Comparison of ENCODE assay signal across 16 cellular contexts in the genomic region with DNA sequence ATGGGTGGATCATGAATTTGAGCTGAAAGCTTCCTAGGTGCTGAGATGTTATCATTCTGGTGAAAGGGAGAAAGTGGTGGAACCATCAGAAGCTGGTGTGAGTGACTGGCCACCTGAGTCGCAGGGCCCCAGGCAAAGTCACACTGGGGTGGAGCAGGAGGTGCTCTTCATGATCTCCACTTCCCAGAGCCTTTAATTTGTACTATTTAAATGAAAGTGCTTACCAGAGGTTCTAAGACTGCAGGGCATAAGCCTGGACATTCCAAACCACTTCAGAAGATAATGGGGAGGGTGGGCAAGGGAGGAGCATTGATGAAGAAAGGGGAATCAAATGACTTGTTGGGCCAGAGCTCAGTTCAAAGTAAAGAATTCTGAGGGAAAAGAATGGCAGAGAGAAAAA.
DNase-seq lines count a peak whose midpoint lies in the region; ATAC-seq and TF ChIP-seq lines count a peak whose summit lies in the region.
"Had no signal": no experiment of that assay in that cellular context is flagged by ENCODE, and none has a peak within 500 bp of the region (broad histone marks: within the 10 kb centered on the region; RNA-seq: fewer than 3 reads in every experiment).

No MANE protein-coding gene starts in this region.

- H3K27ac ChIP-seq in GM23248 (peak overlapping the region; percentile 88), hepatocyte (peak overlapping the region; percentile 82), gastrocnemius medialis (peak overlapping the region; percentile 30 to 61 (median 58))

- peak overlapping the region; percentile 16 for H3K4me2 ChIP-seq in GM23248 (ENCODE audit: unreplicated experiment)
- H3K4me2 ChIP-seq in hepatocyte = peak overlapping the region; percentile 21

- H3K36me3 ChIP-seq in GM23248 (ENCODE audit: low read depth) = no peaks in the 10 kb centered on the region
- no peaks in the 10 kb centered on the region for H3K36me3 ChIP-seq in hepatocyte (replicated peaks; ENCODE audit: insufficient read depth, low read depth)
- peaks cover 0 to 19% of the 10 kb centered on the region in 2 donors for H3K36me3 ChIP-seq in gastrocnemius medialis

- H3F3A ChIP-seq in GM23248 (ENCODE audit: insufficient read depth) = peaks cover 73% of the 10 kb centered on the region

- no peaks in the 10 kb centered on the region for H3K9me3 ChIP-seq in GM23248 (ENCODE audit: low read depth)
- H3K9me3 ChIP-seq in hepatocyte (ENCODE audit: low read depth) = no peaks in the 10 kb centered on the region
- H3K9me3 ChIP-seq in gastrocnemius medialis = no peaks in the 10 kb centered on the region
- H3K9me3 ChIP-seq: BE2C had no signal

- no peak overlapping the region for H3K4me3 ChIP-seq in GM23248
- H3K4me3 ChIP-seq in hepatocyte = no peak overlapping the region
- no peak overlapping the region for H3K4me3 ChIP-seq in gastrocnemius medialis

- in situ Hi-C loops in GM23248 (cut with MboI) (no loop called here), gastrocnemius medialis (cut with MboI; ENCODE audit: low sequenced_read_pairs in 4 of 4) (no loop called here)

- ATAC-seq in gastrocnemius medialis (no peak), GM19324 (IDR thresholded peaks at IDR 0.05; ENCODE audit: low FRiP score, unreplicated experiment) (no peak), GM21737 (IDR thresholded peaks at IDR 0.05; ENCODE audit: unreplicated experiment) (no peak)
- ATAC-seq: naive thymus-derived CD8-positive, alpha-beta T cell had no signal

- H3K4me1 ChIP-seq in GM23248 (ENCODE audit: insufficient read depth) (peaks cover 71% of the 10 kb centered on the region), hepatocyte (ENCODE audit: insufficient read depth) (peaks cover 24% of the 10 kb centered on the region), gastrocnemius medialis (peaks cover 16 to 22% of the 10 kb centered on the region in 2 donors)

- no peak for DNase-seq in GM23248
- peak; percentile 71 for DNase-seq in SW480 (ENCODE audit: low spot score)
- no peak for DNase-seq in hepatocyte (ENCODE audit: low spot score)
- DNase-seq in gastrocnemius medialis = no peak
- no peak for DNase-seq in NCI-H345 (lab: John Stamatoyannopoulos, UW)
- no peak for DNase-seq in NCI-H187 treated with DMSO at 0.1 percent for 48 hours (lab: John Stamatoyannopoulos, UW)
- DNase-seq: activated CD8-positive, alpha-beta memory T cell treated with anti-CD3 and anti-CD28 coated beads, Interleukin-2, amount 50 U/mL, for 4 hours; activated naive CD4-positive, alpha-beta T cell treated with anti-CD3 and anti-CD28 coated beads, Interleukin-2, amount 10 ng/mL, durations not matched to agents 7 days and 5 days; BE2C; naive thymus-derived CD8-positive, alpha-beta T cell; NCI-H446 treated with DMSO at 0.1 percent for 48 hours; SIG-M5; stimulated activated CD4-positive, alpha-beta T cell treated with anti-CD3 and anti-CD28 coated beads, Interleukin-2, amount 100 ng/mL, for 24 hours; T-helper 9 cell had no signal

- no peak for TF ChIP-seq CTCF in hepatocyte (IDR thresholded peaks at IDR 0.05; ENCODE audit: poor library complexity)
- TF ChIP-seq CTCF in gastrocnemius medialis (IDR thresholded peaks at IDR 0.05 in 4 of 5, conservative IDR thresholded peaks at IDR 0.05 in 1 of 5) = no peak

- H3K27me3 ChIP-seq in GM23248 (replicated peaks; ENCODE audit: insufficient read depth) (no peaks in the 10 kb centered on the region), hepatocyte (no peaks in the 10 kb centered on the region), gastrocnemius medialis (no peaks in the 10 kb centered on the region)
- H3K27me3 ChIP-seq: BE2C had no signal

- intact Hi-C loops in gastrocnemius medialis (cut with DNase I; ENCODE audit: low total_unique reads) = loop anchor here (5.0 kb wide), 1 partner anchor 34 kb away; no protein-coding TSS in a partner anchor

- H3K79me2 ChIP-seq in GM23248 (ENCODE audit: insufficient read depth) (no peaks in the 10 kb centered on the region), hepatocyte (no peaks in the 10 kb centered on the region)

- no peak for TF ChIP-seq POLR2A in gastrocnemius medialis (IDR thresholded peaks at IDR 0.05)

- H2AFZ ChIP-seq in GM23248 (no peak overlapping the region), hepatocyte (no peak overlapping the region)

- H3K9me2 ChIP-seq in GM23248 (ENCODE audit: insufficient read depth) (no peaks in the 10 kb centered on the region), hepatocyte (replicated peaks; ENCODE audit: insufficient read depth) (no peaks in the 10 kb centered on the region)

- 100% methylated on average over 1 of the region's 1 CpG for WGBS in GM23248 (ENCODE audit: low coverage in 1 of 2, low lambda C conversion rate in 2 of 2, missing lambda C conversion rate in 2 of 2), 2 experiments
- WGBS in hepatocyte (ENCODE audit: low lambda C conversion rate, missing lambda C conversion rate) = 85% methylated on average over 1 of the region's 1 CpG

- H3K9ac ChIP-seq in GM23248 = peak overlapping the region; percentile 62

- H4K20me1 ChIP-seq in GM23248 (ENCODE audit: insufficient read depth) = no peaks in the 10 kb centered on the region
- no peaks in the 10 kb centered on the region for H4K20me1 ChIP-seq in hepatocyte (ENCODE audit: insufficient read depth, poor library complexity, severe bottlenecking)
